In genomic region chr7:47484923-47485639, GRCh38 we compare ENCODE assay signal across 16 cellular contexts.
DNase-seq lines count a peak whose midpoint lies in the region; ATAC-seq, FAIRE-seq and TF ChIP-seq lines count a peak whose summit lies in the region.
"Had no signal": no experiment of that assay in that cellular context is flagged by ENCODE, and none has a peak within 500 bp of the region (broad histone marks: within the 10 kb centered on the region; RNA-seq: fewer than 3 reads in every experiment).

No MANE protein-coding gene starts in this region.

- in situ Hi-C loops in HepG2 (cut with HindIII; ENCODE audit: extremely low pct_ligation_motif_present, low pct_unique_long_range_greater_than_20kb) = no loop called here

- H2AFZ ChIP-seq in HCT116 (ENCODE audit: low read depth, low read length, poor library complexity, severe bottlenecking) = no peak overlapping the region
- no peak overlapping the region for H2AFZ ChIP-seq in astrocyte (ENCODE audit: low read depth, low read length)
- H2AFZ ChIP-seq in HepG2 (ENCODE audit: low read length) = no peak overlapping the region

- H3K27ac ChIP-seq in HCT116 (ENCODE audit: low read depth, low read length) = no peak overlapping the region; the same call in 1 of the 2 replicates
- H3K27ac ChIP-seq in astrocyte (ENCODE audit: low read depth, low read length) = peak overlapping the region; percentile 55
- H3K27ac ChIP-seq in HepG2 (ENCODE audit: extremely low read length, insufficient read depth, low read length) = peak overlapping the region; percentile 18
- H3K27ac ChIP-seq in skeletal muscle tissue (ENCODE audit: low read depth, low read length) = peak overlapping the region; percentile 29
- H3K27ac ChIP-seq: C4-2B, neutrophil, SJCRH30 had no signal

- no peak overlapping the region for H3K4me3 Mint-ChIP-seq in astrocyte (ENCODE audit: unreplicated experiment)
- H3K4me3 Mint-ChIP-seq: activated naive CD8-positive, alpha-beta T cell treated with anti-CD3 and anti-CD28 coated beads, Interleukin-2, amount 50 U/mL, for 24 hours; WTC11 had no signal

- ATAC-seq in HCT116 = no peak
- no peak; the same call in 2 of the 3 replicates for ATAC-seq in HepG2
- ATAC-seq in HG03457 (IDR thresholded peaks at IDR 0.05; ENCODE audit: unreplicated experiment) = no peak
- ATAC-seq: activated naive CD8-positive, alpha-beta T cell treated with anti-CD3 and anti-CD28 coated beads, Interleukin-2, amount 50 U/mL, for 24 hours; WTC11 had no signal

- no peaks in the 10 kb centered on the region for H3K27me3 Mint-ChIP-seq in astrocyte (ENCODE audit: low read depth, unreplicated experiment)
- H3K27me3 Mint-ChIP-seq: activated naive CD8-positive, alpha-beta T cell treated with anti-CD3 and anti-CD28 coated beads, Interleukin-2, amount 50 U/mL, for 24 hours had no signal

- TF ChIP-seq CTCF in HCT116 (IDR thresholded peaks at IDR 0.05 in 2 of 3, conservative IDR thresholded peaks at IDR 0.05 in 1 of 3; ENCODE audit: borderline replicate concordance in 1 of 3, insufficient read depth in 1 of 3, low read depth in 2 of 3, low read length in 2 of 3) (no peak), astrocyte (IDR thresholded peaks at IDR 0.05; ENCODE audit: insufficient read depth, low read depth, low read length) (no peak), HepG2 (CRISPR knock-in tag; IDR thresholded peaks at IDR 0.05) (no peak)

- WGBS in HepG2 (ENCODE audit: low lambda C conversion rate) = 97% methylated on average over 13 of the region's 17 CpGs

- H3K79me2 ChIP-seq in HCT116 (ENCODE audit: insufficient read depth, low read length) (no peaks in the 10 kb centered on the region), astrocyte (ENCODE audit: insufficient read depth, low read length) (peaks cover 78% of the 10 kb centered on the region), HepG2 (ENCODE audit: insufficient read depth, low read length) (peaks cover 95% of the 10 kb centered on the region)

- H3K4me2 ChIP-seq in HCT116 (ENCODE audit: low read length) (peak overlapping the region; percentile 20), astrocyte (ENCODE audit: low read length) (no peak overlapping the region), HepG2 (ENCODE audit: low read depth, low read length) (no peak overlapping the region)

- H4K20me1 ChIP-seq in HCT116 (ENCODE audit: insufficient read depth) = no peaks in the 10 kb centered on the region
- peaks cover 22% of the 10 kb centered on the region for H4K20me1 ChIP-seq in astrocyte (ENCODE audit: insufficient read depth, low read length)
- H4K20me1 ChIP-seq in HepG2 (ENCODE audit: insufficient read depth, low read length) = peaks cover 74% of the 10 kb centered on the region

- H3K27ac Mint-ChIP-seq in astrocyte (ENCODE audit: unreplicated experiment) = peak overlapping the region; percentile 92
- H3K27ac Mint-ChIP-seq: activated naive CD8-positive, alpha-beta T cell treated with anti-CD3 and anti-CD28 coated beads, Interleukin-2, amount 50 U/mL, for 24 hours; WTC11 had no signal

- POLR2A ChIA-PET in HCT116 (lab: Charles Lee) (no interaction called here), HepG2 (lab: Yijun Ruan, JAX) (interaction anchor here (0.9 to 1.5 kb wide), 2 partner anchors 10 to 14 kb away, joined by 3 to 7 read pairs; no protein-coding TSS in a partner anchor)

- CTCF ChIA-PET in HCT116 (lab: Charles Lee) (interaction anchor here (1.5 kb wide), 1 partner anchor 219 kb away, joined by 3 read pairs; no protein-coding TSS in a partner anchor), HepG2 (lab: Yijun Ruan, JAX; ENCODE audit: low intra/inter-chr PET ratio, low total read pairs) (no interaction called here)

- H3K4me1 Mint-ChIP-seq in astrocyte (ENCODE audit: low read depth, unreplicated experiment) = peaks cover 66% of the 10 kb centered on the region

- intact Hi-C loops in HCT116 (cut with micrococcal nuclease) = no loop called here
- intact Hi-C loops in HepG2 (cut with micrococcal nuclease; ENCODE audit: unreplicated experiment) = loop anchor here (1.0 kb wide), 1 partner anchor 334 kb away; no protein-coding TSS in a partner anchor

- H3K9me3 ChIP-seq in HCT116 (ENCODE audit: control insufficient read depth in 1 of 2, insufficient read depth in 1 of 2, low read depth in 1 of 2, low read length in 2 of 2) (no peaks in the 10 kb centered on the region), astrocyte (ENCODE audit: insufficient read depth, low read depth, low read length) (no peaks in the 10 kb centered on the region), HepG2 (ENCODE audit: low read length) (no peaks in the 10 kb centered on the region), skeletal muscle tissue (ENCODE audit: control insufficient read depth in 3 of 3, low read length in 3 of 3) (no peaks in the 10 kb centered on the region)
- H3K9me3 ChIP-seq: neutrophil, SJCRH30 had no signal

- peaks cover 18% of the 10 kb centered on the region for H3K36me3 Mint-ChIP-seq in astrocyte (ENCODE audit: low read depth, unreplicated experiment)

- H3K4me3 ChIP-seq in HCT116 (replicated peaks in 1 of 2; ENCODE audit: low read depth in 1 of 2, low read length in 2 of 2) (no peak overlapping the region), astrocyte (ENCODE audit: insufficient read depth, low read depth, low read length) (no peak overlapping the region), HepG2 (replicated peaks in 1 of 3; ENCODE audit: insufficient read depth in 1 of 3, low read depth in 2 of 3, low read length in 3 of 3) (no peak overlapping the region), skeletal muscle tissue (ENCODE audit: low read length in 3 of 3) (peak overlapping the region in 2 of 3 donors; percentile 15 to 45)
- H3K4me3 ChIP-seq: SJCRH30 had no signal

- H3K36me3 ChIP-seq in HCT116 (ENCODE audit: control insufficient read depth in 1 of 2, insufficient read depth in 2 of 2, low read length in 2 of 2) = no peaks in the 10 kb centered on the region
- H3K36me3 ChIP-seq in astrocyte (ENCODE audit: insufficient read depth, low read length) = no peaks in the 10 kb centered on the region
- peaks cover 18 to 56% of the 10 kb centered on the region in 2 experiments for H3K36me3 ChIP-seq in HepG2 (replicated peaks in 1 of 2; ENCODE audit: control insufficient read depth in 1 of 2, insufficient read depth in 2 of 2, low read length in 2 of 2)
- no peaks in the 10 kb centered on the region for H3K36me3 ChIP-seq in skeletal muscle tissue (ENCODE audit: control insufficient read depth in 3 of 3, insufficient read depth in 3 of 3, low read length in 3 of 3)
- H3K36me3 ChIP-seq: neutrophil, SJCRH30 had no signal

- H3K9me3 Mint-ChIP-seq in astrocyte (ENCODE audit: unreplicated experiment) = no peaks in the 10 kb centered on the region

- no peak for DNase-seq in HCT116 (ENCODE audit: low read depth, low spot score)
- no peak for DNase-seq in astrocyte (ENCODE audit: low read depth)
- DNase-seq in HepG2 (ENCODE audit: low spot score) = no peak
- DNase-seq in cortex of kidney (lab: John Stamatoyannopoulos, UW) = no peak
- no peak for DNase-seq in GDM1 (lab: John Stamatoyannopoulos, UW)
- DNase-seq in DMS 273 (lab: John Stamatoyannopoulos, UW; ENCODE audit: unreplicated experiment) = no peak
- DNase-seq: activated naive CD8-positive, alpha-beta T cell treated with anti-CD3 and anti-CD28 coated beads, Interleukin-2, amount 50 U/mL, for 24 hours; NCI-H524 treated with DMSO at 0.1 percent for 48 hours; stimulated activated CD4-positive, alpha-beta T cell treated with anti-CD3 and anti-CD28 coated beads, Interleukin-1b, Interleukin-23, amount 100 ng/mL, for 48 hours had no signal

- TF ChIP-seq EP300 in HepG2 (IDR thresholded peaks at IDR 0.05; ENCODE audit: low read depth in 2 of 2, low read length in 2 of 2) = no peak
- TF ChIP-seq EP300 in HepG2 (CRISPR knock-in tag; IDR thresholded peaks at IDR 0.05; ENCODE audit: borderline replicate concordance) = no peak

- TF ChIP-seq POLR2A in HCT116 (IDR thresholded peaks at IDR 0.05; ENCODE audit: borderline replicate concordance, extremely low read depth, insufficient read depth, insufficient read length) (no peak), HepG2 (IDR thresholded peaks at IDR 0.05; ENCODE audit: insufficient read depth in 1 of 2, low read depth in 2 of 2, low read length in 2 of 2) (no peak)

- peaks cover 37 to 41% of the 10 kb centered on the region in 2 experiments for H3K4me1 ChIP-seq in HCT116 (ENCODE audit: control insufficient read depth in 1 of 2, insufficient read depth in 2 of 2, low read length in 2 of 2)
- H3K4me1 ChIP-seq in astrocyte (ENCODE audit: insufficient read depth, low read length) = peaks cover 53% of the 10 kb centered on the region
- H3K4me1 ChIP-seq in HepG2 (ENCODE audit: insufficient read depth, low read length) = peaks cover 82% of the 10 kb centered on the region
- peaks cover 49 to 57% (median 51%) of the 10 kb centered on the region in 3 donors for H3K4me1 ChIP-seq in skeletal muscle tissue (ENCODE audit: control insufficient read depth in 3 of 3, insufficient read depth in 3 of 3, low read length in 3 of 3)

- BruUV-seq in HCT116 (replicated peaks; lab: Mats Ljungman, UMichigan) = no TSS peak
- no TSS peak for BruUV-seq in HepG2 (replicated peaks; lab: Mats Ljungman, UMichigan)

- TF ChIP-seq RAD21 in HCT116 (IDR thresholded peaks at IDR 0.05; ENCODE audit: low read depth) (no peak), HepG2 (CRISPR knock-in tag; IDR thresholded peaks at IDR 0.05) (no peak)

- H3K9ac ChIP-seq in HCT116 (ENCODE audit: low read length) (no peak overlapping the region), astrocyte (ENCODE audit: low read length) (peak overlapping the region; percentile 44), HepG2 (ENCODE audit: insufficient read depth, low read depth, low read length) (no peak overlapping the region), skeletal muscle tissue (ENCODE audit: low read depth in 1 of 3, low read length in 3 of 3) (peak overlapping the region in 2 of 3 donors; percentile 40 to 73)

- RAD21 ChIA-PET in HCT116 (lab: Charles Lee; ENCODE audit: low non-redundant PET in 1 of 2, low total read pairs in 2 of 2, uncharacterized antibody in 2 of 2, unreplicated experiment in 2 of 2) = no interaction called here

- H3K27me3 ChIP-seq in HCT116 (ENCODE audit: insufficient read depth, low read length) = no peaks in the 10 kb centered on the region
- H3K27me3 ChIP-seq in astrocyte (ENCODE audit: insufficient read depth, low read length) = no peaks in the 10 kb centered on the region
- no peaks in the 10 kb centered on the region for H3K27me3 ChIP-seq in HepG2 (ENCODE audit: control insufficient read depth in 1 of 2, insufficient read depth in 2 of 2, low read length in 2 of 2)
- no peaks in the 10 kb centered on the region for H3K27me3 ChIP-seq in skeletal muscle tissue (ENCODE audit: control insufficient read depth in 3 of 3, insufficient read depth in 3 of 3, low read length in 3 of 3)
- H3K27me3 ChIP-seq: neutrophil, SJCRH30 had no signal

- FAIRE-seq in astrocyte (lab: Jason Lieb, UNC) (no peak), HepG2 (lab: Jason Lieb, UNC) (no peak)
- FAIRE-seq: frontal cortex had no signal

- H3K9me2 ChIP-seq in HCT116 (ENCODE audit: insufficient read depth) = no peaks in the 10 kb centered on the region

TF ChIP-seq in HCT116, 20 proteins besides CTCF, POLR2A, EP300 and RAD21 (continues in another document):
- no peak for TF ChIP-seq EGR1 (IDR thresholded peaks at IDR 0.05; ENCODE audit: low read depth)

Comparison
In these comparisons a context has a peak if more than half of its experiments do, and no peak if none do; other contexts are left out.
1. H3K4me3 ChIP-seq: peak in skeletal muscle tissue (2 of 3); none in HCT116 (0 of 2), astrocyte (single experiment) and HepG2 (0 of 3).
2. H3K9ac ChIP-seq: peak in astrocyte (single experiment) and skeletal muscle tissue (2 of 3); none in HCT116 (single experiment) and HepG2 (single experiment).